ENCODE assay signal across 10 cellular contexts in the genomic region with DNA sequence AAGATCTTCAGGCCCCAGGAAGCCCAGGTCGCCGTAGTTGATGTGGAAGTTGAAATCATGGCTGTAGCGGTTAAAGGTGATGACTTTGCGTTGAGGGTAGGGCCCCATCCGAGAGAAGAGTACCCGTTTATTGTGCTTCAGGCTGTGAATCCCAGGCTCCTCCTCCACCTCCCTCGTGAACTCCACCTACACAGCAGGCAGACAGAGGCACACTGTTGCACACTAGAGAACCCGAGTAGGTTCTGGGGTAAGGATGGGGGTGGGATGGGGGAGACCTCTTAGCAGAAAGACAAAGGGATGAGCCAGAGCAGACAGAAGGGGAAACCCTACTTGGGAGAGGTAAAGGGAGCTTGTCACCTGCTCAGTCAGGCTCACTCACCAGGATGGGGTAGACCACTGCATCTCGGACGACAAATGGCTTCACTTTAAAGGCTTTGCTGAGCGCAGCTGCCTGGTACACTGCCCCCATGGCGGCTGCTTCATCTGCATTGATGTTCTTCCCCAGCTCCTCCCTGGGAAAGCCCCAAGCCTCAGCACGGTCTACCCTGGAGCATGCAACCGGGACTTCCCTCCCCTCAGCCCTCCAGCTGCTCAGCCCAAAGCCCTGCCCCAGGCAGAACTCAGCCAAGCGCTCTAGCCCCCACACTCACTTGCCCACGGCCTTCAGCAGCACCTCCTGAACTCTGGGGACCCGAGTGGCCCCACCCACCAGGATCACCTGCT. TPM values are rescaled to one million over a fixed set of nuclear protein-coding genes. Genes with fewer than 3 reads are reported as not detected.
DNase-seq lines count a peak whose midpoint lies in the region; ATAC-seq and TF ChIP-seq lines count a peak whose summit lies in the region.
"Had no signal": no experiment of that assay in that cellular context is flagged by ENCODE, and none has a peak within 500 bp of the region (broad histone marks: within the 10 kb centered on the region; RNA-seq: fewer than 3 reads in every experiment).

No MANE protein-coding gene starts in this region.

- peaks cover 82% of the 10 kb centered on the region for H3K36me3 ChIP-seq in suprapubic skin

- TF ChIP-seq CTCF in GM12864 (IDR thresholded peaks at IDR 0.05; ENCODE audit: low read depth, low read length, missing control alignments) (no peak), suprapubic skin (IDR thresholded peaks at IDR 0.05) (no peak)

- WGBS in suprapubic skin: 81% methylated on average over 14 of the region's 17 CpGs

- no peak for TF ChIP-seq EP300 in suprapubic skin (IDR thresholded peaks at IDR 0.05)

- no peaks in the 10 kb centered on the region for H3K9me3 Mint-ChIP-seq in activated naive CD4-positive, alpha-beta T cell treated with anti-CD3 and anti-CD28 coated beads, Interleukin-2, amount 50 U/mL, for 72 hours

- no peaks in the 10 kb centered on the region for H3K27me3 ChIP-seq in suprapubic skin

- H3K4me3 ChIP-seq in GM12864 (ENCODE audit: low read depth, low read length): peak overlapping the region; percentile 5
- H3K4me3 ChIP-seq in suprapubic skin: no peak overlapping the region

- no peaks in the 10 kb centered on the region for H3K9me3 ChIP-seq in suprapubic skin

- no peak overlapping the region for H3K27ac ChIP-seq in suprapubic skin
- H3K27ac ChIP-seq: epithelial cell of prostate had no signal

- DNase-seq in GM12864 (ENCODE audit: low read depth): no peak
- DNase-seq in activated naive CD4-positive, alpha-beta T cell treated with anti-CD3 and anti-CD28 coated beads, Interleukin-2, amount 50 U/mL, for 72 hours (ENCODE audit: low spot score in 2 of 2): no peak
- DNase-seq in HUDEP-2 (lab: John Stamatoyannopoulos, UW; ENCODE audit: unreplicated experiment in 76 of 76): no peak
- DNase-seq in NCI-H774 (lab: John Stamatoyannopoulos, UW): no peak
- DNase-seq in SIG-M5 (lab: John Stamatoyannopoulos, UW): no peak
- no peak for DNase-seq in suprapubic skin (ENCODE audit: low spot score in 2 of 2)
- DNase-seq: DMS153 had no signal

- TF ChIP-seq POLR2A in suprapubic skin (IDR thresholded peaks at IDR 0.05): no peak

- peak overlapping the region; percentile 53 to 58 for H3K27ac Mint-ChIP-seq in activated naive CD4-positive, alpha-beta T cell treated with anti-CD3 and anti-CD28 coated beads, Interleukin-2, amount 50 U/mL, for 72 hours

- peaks cover 13% of the 10 kb centered on the region for H3K4me1 ChIP-seq in suprapubic skin

- peaks cover 44 to 60% of the 10 kb centered on the region in 2 donors for H3K36me3 Mint-ChIP-seq in activated naive CD4-positive, alpha-beta T cell treated with anti-CD3 and anti-CD28 coated beads, Interleukin-2, amount 50 U/mL, for 72 hours

- peak; percentile 79 for ATAC-seq in GM18868 (IDR thresholded peaks at IDR 0.05; ENCODE audit: unreplicated experiment)
- peak; percentile 60 for ATAC-seq in HG02852 (IDR thresholded peaks at IDR 0.05; ENCODE audit: unreplicated experiment)
- ATAC-seq in activated naive CD4-positive, alpha-beta T cell treated with anti-CD3 and anti-CD28 coated beads, Interleukin-2, amount 50 U/mL, for 72 hours: peak in 1 of 2 donors; percentile 22

RNA-seq across cellular contexts. Expression of a gene that starts 5.4 kb away (rescaled TPM):
- 100 to 1,000 TPM in 1 of 2 donors, 10 to 100 TPM in 1; 71.7 to 117 TPM for total RNA-seq in activated naive CD4-positive, alpha-beta T cell treated with anti-CD3 and anti-CD28 coated beads, Interleukin-2, amount 50 U/mL, for 72 hours
- 10 to 100 TPM; 26.2 to 50.7 (median 46.2) TPM for total RNA-seq in suprapubic skin

RNA-seq across cellular contexts. Expression of a gene that starts 16.0 kb away (rescaled TPM):
- 10 to 100 TPM; 26.6 to 42.2 TPM for total RNA-seq in activated naive CD4-positive, alpha-beta T cell treated with anti-CD3 and anti-CD28 coated beads, Interleukin-2, amount 50 U/mL, for 72 hours
- 10 to 100 TPM; 37.2 to 57.2 (median 47.9) TPM for total RNA-seq in suprapubic skin

RNA-seq across cellular contexts. Expression of a gene that starts 20.9 kb away (rescaled TPM):
- 10 to 100 TPM; 22.3 to 33.4 TPM for total RNA-seq in activated naive CD4-positive, alpha-beta T cell treated with anti-CD3 and anti-CD28 coated beads, Interleukin-2, amount 50 U/mL, for 72 hours
- 10 to 100 TPM; 17.8 to 24.5 (median 20.5) TPM for total RNA-seq in suprapubic skin

RNA-seq across cellular contexts. Expression of a gene that starts 33.0 kb away (rescaled TPM):
- 100 to 1,000 TPM in 1 of 2 donors, 10 to 100 TPM in 1; 67.3 to 123 TPM for total RNA-seq in activated naive CD4-positive, alpha-beta T cell treated with anti-CD3 and anti-CD28 coated beads, Interleukin-2, amount 50 U/mL, for 72 hours
- total RNA-seq in suprapubic skin: 10 to 100 TPM; 56.9 to 75.0 (median 63.9) TPM

RNA-seq across cellular contexts. Expression of a gene that starts 33.1 kb away (rescaled TPM):
- 10 to 100 TPM; 20.0 to 35.7 TPM for total RNA-seq in activated naive CD4-positive, alpha-beta T cell treated with anti-CD3 and anti-CD28 coated beads, Interleukin-2, amount 50 U/mL, for 72 hours
- total RNA-seq in suprapubic skin: 10 to 100 TPM in 3 of 4 donors, 1 to 10 TPM in 1; 5.2 to 18.4 (median 13.3) TPM
